ENCODE assay signal across 1 cellular context in the genomic region with DNA sequence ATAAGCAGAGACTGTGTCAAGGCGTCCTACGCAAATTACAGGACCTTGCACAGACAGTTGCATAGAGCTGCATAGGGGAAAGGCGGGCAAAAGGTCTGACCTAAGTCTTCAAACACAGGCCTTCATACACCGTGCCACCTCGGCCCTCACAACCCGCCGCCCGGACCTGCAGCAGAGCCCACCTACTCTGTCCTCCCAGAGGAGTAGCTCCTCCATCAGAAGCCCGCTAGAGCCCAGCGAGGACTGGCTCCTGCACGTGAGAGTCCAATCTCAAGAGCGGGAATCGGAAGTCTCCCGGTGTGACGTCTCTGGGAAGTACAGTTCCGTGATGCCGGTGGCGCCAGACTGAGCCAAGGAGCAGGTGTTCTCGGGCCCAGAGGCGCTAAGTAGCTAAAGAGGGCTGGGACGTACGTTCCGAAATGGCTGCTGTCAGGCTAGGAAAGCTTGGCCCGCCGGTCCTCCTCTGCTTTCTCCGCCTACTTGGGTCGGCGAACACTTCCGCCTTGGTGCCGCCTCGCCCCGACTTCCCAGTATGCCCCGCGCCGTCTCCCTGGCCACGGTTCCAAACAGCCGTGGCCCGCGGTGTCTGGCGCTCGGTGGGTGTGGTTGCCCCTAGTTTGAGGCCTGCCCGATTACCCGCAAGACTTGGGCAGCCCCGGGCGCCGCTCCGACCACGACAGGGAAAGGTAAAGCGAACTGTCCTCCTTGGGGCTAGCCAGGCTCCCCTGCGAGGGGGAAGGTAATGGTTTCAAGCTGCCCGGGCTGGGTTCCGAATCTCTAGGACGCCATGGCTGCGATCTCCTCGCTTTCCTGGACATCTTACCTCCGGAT.
A peak's percentile ranks its signal among the peaks of the same experiment; 100 is the strongest.
TF ChIP-seq lines count a peak whose summit lies in the region.

A gene with protein sequence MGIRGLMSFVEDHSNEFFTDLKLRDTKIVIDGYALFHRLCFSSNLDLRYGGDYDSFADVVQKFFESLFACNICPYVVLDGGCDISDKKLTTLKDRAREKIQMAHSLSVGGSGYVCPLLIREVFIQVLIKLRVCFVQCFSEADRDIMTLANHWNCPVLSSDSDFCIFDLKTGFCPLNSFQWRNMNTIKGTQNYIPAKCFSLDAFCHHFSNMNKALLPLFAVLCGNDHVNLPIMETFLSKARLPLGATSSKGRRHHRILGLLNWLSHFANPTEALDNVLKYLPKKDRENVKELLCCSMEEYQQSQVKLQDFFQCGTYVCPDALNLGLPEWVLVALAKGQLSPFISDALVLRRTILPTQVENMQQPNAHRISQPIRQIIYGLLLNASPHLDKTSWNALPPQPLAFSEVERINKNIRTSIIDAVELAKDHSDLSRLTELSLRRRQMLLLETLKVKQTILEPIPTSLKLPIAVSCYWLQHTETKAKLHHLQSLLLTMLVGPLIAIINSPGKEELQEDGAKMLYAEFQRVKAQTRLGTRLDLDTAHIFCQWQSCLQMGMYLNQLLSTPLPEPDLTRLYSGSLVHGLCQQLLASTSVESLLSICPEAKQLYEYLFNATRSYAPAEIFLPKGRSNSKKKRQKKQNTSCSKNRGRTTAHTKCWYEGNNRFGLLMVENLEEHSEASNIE (minus strand): TSS at position 505 of the 831 bp plus-strand sequence. CDS start 1,519 bp downstream, outside the sequence.
NEK11 (plus strand) TSS at position 557 of the 831 bp plus-strand sequence. CDS start 2,832 bp downstream, outside the sequence.

TF ChIP-seq in HepG2, 621 proteins besides CTCF, POLR2A, EP300 and RAD21 (continued from another document and continues in another):
- TF ChIP-seq, protein P1, sequence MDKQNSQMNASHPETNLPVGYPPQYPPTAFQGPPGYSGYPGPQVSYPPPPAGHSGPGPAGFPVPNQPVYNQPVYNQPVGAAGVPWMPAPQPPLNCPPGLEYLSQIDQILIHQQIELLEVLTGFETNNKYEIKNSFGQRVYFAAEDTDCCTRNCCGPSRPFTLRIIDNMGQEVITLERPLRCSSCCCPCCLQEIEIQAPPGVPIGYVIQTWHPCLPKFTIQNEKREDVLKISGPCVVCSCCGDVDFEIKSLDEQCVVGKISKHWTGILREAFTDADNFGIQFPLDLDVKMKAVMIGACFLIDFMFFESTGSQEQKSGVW (CRISPR knock-in tag; IDR thresholded peaks at IDR 0.05; ENCODE audit: borderline replicate concordance) = 0 out of 2 replicates have a peak, but pooled peaks have one; percentile 7
- TF ChIP-seq KLF16 (CRISPR knock-in tag; IDR thresholded peaks at IDR 0.05) (peak in 1 of 2 experiments; percentile 65; a peak in 2 of 4 replicates), ZNF331 (CRISPR knock-in tag; IDR thresholded peaks at IDR 0.05) (0 out of 2 replicates have a peak, but pooled peaks have one; percentile 23), HNRNPL (IDR thresholded peaks at IDR 0.05; ENCODE audit: low read depth, low read length) (0 out of 2 replicates have a peak, but pooled peaks have one; percentile 50), ZNF230 (CRISPR knock-in tag; IDR thresholded peaks at IDR 0.05) (0 out of 2 replicates have a peak, but pooled peaks have one; percentile 41), ZKSCAN5 (CRISPR knock-in tag; IDR thresholded peaks at IDR 0.05) (no peak), RELA (CRISPR knock-in tag; IDR thresholded peaks at IDR 0.05) (no peak), ZZZ3 (CRISPR knock-in tag; IDR thresholded peaks at IDR 0.05; ENCODE audit: borderline replicate concordance) (peak; percentile 42; the same call in 1 of the 2 replicates), THAP11 (CRISPR knock-in tag; IDR thresholded peaks at IDR 0.05) (peak; percentile 83), SRSF9 (IDR thresholded peaks at IDR 0.05; ENCODE audit: borderline replicate concordance, insufficient read depth, low read depth, low read length, poor library complexity, severe bottlenecking) (no peak), ZNF558 (CRISPR knock-in tag; IDR thresholded peaks at IDR 0.05; ENCODE audit: borderline replicate concordance) (no peak), HOXA5 (CRISPR knock-in tag; IDR thresholded peaks at IDR 0.05) (peak; percentile 62; the same call in 1 of the 2 replicates), PATZ1 (CRISPR knock-in tag; IDR thresholded peaks at IDR 0.05) (peak; percentile 31; the same call in 1 of the 2 replicates), ZNF556 (CRISPR knock-in tag; IDR thresholded peaks at IDR 0.05; ENCODE audit: borderline replicate concordance) (peak; percentile 91; the same call in 1 of the 2 replicates), ZNF335 (CRISPR knock-in tag; IDR thresholded peaks at IDR 0.05) (0 out of 2 replicates have a peak, but pooled peaks have one; percentile 36), ZNF143 (CRISPR knock-in tag; IDR thresholded peaks at IDR 0.05) (peak; percentile 95), KDM6A (CRISPR knock-in tag; IDR thresholded peaks at IDR 0.05; ENCODE audit: low read depth) (0 out of 2 replicates have a peak, but pooled peaks have one; percentile 8), TARDBP (CRISPR knock-in tag; IDR thresholded peaks at IDR 0.05) (peak; percentile 47; the same call in 1 of the 2 replicates), HOMEZ (CRISPR knock-in tag; IDR thresholded peaks at IDR 0.05; ENCODE audit: low read depth) (no peak), ASH2L (IDR thresholded peaks at IDR 0.05; ENCODE audit: insufficient read length, low read depth, low read length) (peak; percentile 60), NFKBIZ (CRISPR knock-in tag; IDR thresholded peaks at IDR 0.05) (peak; percentile 49; the same call in 1 of the 2 replicates), GATAD2A (CRISPR knock-in tag; IDR thresholded peaks at IDR 0.05) (peak; percentile 40; the same call in 1 of the 2 replicates), DZIP1 (CRISPR knock-in tag; IDR thresholded peaks at IDR 0.05) (no peak; the same call in 1 of the 2 replicates), ZNF354B (CRISPR knock-in tag; IDR thresholded peaks at IDR 0.05) (peak; percentile 55; the same call in 1 of the 2 replicates), CBX1 (IDR thresholded peaks at IDR 0.05; ENCODE audit: low read depth) (no peak), ZNF280B (CRISPR knock-in tag; IDR thresholded peaks at IDR 0.05; ENCODE audit: borderline replicate concordance) (0 out of 2 replicates have a peak, but pooled peaks have one; percentile 30), ZBTB20 (CRISPR knock-in tag; IDR thresholded peaks at IDR 0.05; ENCODE audit: borderline replicate concordance, low read depth) (no peak), ZNF530 (CRISPR knock-in tag; IDR thresholded peaks at IDR 0.05; ENCODE audit: low read depth) (no peak)
- TF ChIP-seq, protein P2, sequence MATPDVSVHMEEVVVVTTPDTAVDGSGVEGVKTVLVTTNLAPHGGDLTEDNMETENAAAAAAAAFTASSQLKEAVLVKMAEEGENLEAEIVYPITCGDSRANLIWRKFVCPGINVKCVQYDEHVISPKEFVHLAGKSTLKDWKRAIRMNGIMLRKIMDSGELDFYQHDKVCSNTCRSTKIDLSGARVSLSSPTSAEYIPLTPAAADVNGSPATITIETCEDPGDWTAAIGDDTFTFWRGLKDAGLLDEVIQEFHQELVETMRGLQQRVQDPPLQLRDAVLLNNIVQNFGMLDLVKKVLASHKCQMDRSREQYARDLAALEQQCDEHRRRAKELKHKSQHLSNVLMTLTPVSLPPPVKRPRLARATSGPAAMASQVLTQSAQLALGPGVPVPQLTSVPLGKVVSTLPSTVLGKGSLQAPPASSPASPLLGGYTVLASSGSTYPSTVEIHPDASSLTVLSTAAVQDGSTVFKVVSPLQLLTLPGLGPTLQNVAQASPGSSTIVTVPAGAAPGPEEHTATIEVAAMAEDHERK (CRISPR knock-in tag; IDR thresholded peaks at IDR 0.05; ENCODE audit: low read depth) = no peak
- TF ChIP-seq, protein P3, sequence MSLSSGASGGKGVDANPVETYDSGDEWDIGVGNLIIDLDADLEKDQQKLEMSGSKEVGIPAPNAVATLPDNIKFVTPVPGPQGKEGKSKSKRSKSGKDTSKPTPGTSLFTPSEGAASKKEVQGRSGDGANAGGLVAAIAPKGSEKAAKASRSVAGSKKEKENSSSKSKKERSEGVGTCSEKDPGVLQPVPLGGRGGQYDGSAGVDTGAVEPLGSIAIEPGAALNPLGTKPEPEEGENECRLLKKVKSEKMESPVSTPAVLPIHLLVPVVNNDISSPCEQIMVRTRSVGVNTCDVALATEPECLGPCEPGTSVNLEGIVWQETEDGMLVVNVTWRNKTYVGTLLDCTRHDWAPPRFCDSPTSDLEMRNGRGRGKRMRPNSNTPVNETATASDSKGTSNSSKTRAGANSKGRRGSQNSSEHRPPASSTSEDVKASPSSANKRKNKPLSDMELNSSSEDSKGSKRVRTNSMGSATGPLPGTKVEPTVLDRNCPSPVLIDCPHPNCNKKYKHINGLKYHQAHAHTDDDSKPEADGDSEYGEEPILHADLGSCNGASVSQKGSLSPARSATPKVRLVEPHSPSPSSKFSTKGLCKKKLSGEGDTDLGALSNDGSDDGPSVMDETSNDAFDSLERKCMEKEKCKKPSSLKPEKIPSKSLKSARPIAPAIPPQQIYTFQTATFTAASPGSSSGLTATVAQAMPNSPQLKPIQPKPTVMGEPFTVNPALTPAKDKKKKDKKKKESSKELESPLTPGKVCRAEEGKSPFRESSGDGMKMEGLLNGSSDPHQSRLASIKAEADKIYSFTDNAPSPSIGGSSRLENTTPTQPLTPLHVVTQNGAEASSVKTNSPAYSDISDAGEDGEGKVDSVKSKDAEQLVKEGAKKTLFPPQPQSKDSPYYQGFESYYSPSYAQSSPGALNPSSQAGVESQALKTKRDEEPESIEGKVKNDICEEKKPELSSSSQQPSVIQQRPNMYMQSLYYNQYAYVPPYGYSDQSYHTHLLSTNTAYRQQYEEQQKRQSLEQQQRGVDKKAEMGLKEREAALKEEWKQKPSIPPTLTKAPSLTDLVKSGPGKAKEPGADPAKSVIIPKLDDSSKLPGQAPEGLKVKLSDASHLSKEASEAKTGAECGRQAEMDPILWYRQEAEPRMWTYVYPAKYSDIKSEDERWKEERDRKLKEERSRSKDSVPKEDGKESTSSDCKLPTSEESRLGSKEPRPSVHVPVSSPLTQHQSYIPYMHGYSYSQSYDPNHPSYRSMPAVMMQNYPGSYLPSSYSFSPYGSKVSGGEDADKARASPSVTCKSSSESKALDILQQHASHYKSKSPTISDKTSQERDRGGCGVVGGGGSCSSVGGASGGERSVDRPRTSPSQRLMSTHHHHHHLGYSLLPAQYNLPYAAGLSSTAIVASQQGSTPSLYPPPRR (CRISPR knock-in tag; IDR thresholded peaks at IDR 0.05; ENCODE audit: borderline replicate concordance) = peak; percentile 42; the same call in 1 of the 2 replicates
- TF ChIP-seq, protein P4, sequence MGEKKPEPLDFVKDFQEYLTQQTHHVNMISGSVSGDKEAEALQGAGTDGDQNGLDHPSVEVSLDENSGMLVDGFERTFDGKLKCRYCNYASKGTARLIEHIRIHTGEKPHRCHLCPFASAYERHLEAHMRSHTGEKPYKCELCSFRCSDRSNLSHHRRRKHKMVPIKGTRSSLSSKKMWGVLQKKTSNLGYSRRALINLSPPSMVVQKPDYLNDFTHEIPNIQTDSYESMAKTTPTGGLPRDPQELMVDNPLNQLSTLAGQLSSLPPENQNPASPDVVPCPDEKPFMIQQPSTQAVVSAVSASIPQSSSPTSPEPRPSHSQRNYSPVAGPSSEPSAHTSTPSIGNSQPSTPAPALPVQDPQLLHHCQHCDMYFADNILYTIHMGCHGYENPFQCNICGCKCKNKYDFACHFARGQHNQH (CRISPR knock-in tag; IDR thresholded peaks at IDR 0.05) = peak; percentile 42
